Comparison of ENCODE assay signal across 9 cellular contexts in the genomic region with DNA sequence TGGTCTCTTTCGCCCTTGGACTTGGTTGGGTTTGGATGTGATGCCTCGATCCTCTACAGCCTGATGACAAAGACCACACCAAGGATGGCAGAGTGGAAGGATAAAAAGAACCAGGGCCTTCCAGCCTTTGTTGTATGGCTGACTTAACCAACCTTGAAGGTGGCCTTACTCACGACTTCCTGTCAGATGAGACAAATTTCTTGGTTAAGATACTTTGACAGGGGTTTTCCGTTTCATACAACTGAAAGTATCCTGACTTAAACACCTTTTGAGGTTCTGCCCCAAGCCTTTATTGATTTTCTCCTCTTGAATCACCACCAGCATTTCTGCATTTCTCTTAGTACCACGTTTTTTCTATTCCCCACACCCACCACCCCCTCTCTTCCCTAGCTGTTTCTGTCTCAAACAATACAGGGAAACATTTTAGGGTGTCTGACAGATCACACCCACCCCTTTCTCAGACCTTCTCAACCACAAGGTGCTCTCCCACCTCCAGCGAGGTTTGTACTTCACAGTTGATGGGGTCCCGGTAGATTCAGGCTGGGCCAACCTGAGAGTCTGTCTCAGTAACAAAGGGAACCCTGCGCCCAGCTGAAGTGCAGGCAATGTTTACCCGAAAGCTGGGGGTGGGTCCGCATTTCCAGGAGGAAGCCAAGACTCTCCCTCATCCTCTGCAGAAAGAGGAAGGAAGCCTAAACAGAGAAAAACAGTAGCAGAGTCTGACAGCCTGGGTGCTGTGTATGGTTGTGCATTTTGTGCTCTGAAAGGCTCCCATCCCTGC.
DNase-seq lines count a peak whose midpoint lies in the region; ATAC-seq lines count a peak whose summit lies in the region.
"Had no signal": no experiment of that assay in that cellular context is flagged by ENCODE, and none has a peak within 500 bp of the region (broad histone marks: within the 10 kb centered on the region; RNA-seq: fewer than 3 reads in every experiment).

No MANE protein-coding gene starts in this region.

- no peaks in the 10 kb centered on the region for H3K9me3 ChIP-seq in mucosa of rectum (ENCODE audit: control insufficient read depth in 2 of 2, low read length in 2 of 2)

- peak overlapping the region; percentile 45 to 56 for H3K27ac ChIP-seq in mucosa of rectum (ENCODE audit: low read depth in 2 of 2, low read length in 2 of 2)
- H3K27ac ChIP-seq: cardiac muscle cell had no signal

- peaks cover 5 to 9% of the 10 kb centered on the region in 2 donors for H3K4me1 ChIP-seq in mucosa of rectum (ENCODE audit: control insufficient read depth in 2 of 2, insufficient read depth in 2 of 2, low read length in 2 of 2)

- H3K36me3 ChIP-seq in mucosa of rectum (ENCODE audit: control insufficient read depth in 2 of 2, insufficient read depth in 2 of 2, low read length in 2 of 2): no peaks in the 10 kb centered on the region
- H3K36me3 ChIP-seq: cardiac muscle cell had no signal

- no peaks in the 10 kb centered on the region for H3K27me3 ChIP-seq in mucosa of rectum (ENCODE audit: control insufficient read depth in 2 of 2, insufficient read depth in 2 of 2, low read length in 2 of 2)
- H3K27me3 ChIP-seq: cardiac muscle cell had no signal

- H3K9ac ChIP-seq in mucosa of rectum (ENCODE audit: low read depth in 1 of 2, low read length in 2 of 2): no peak overlapping the region

- H3K4me3 ChIP-seq in mucosa of rectum (ENCODE audit: low read length in 2 of 2): peak overlapping the region in 1 of 2 donors; percentile 1
- H3K4me3 ChIP-seq: cardiac muscle cell had no signal

- ATAC-seq in GM19468 (IDR thresholded peaks at IDR 0.05; ENCODE audit: extremely low read depth, unreplicated experiment): peak; percentile 50
- peak; percentile 79 for ATAC-seq in HG03558 (IDR thresholded peaks at IDR 0.05; ENCODE audit: extremely low read depth, unreplicated experiment)

- DNase-seq in CD1c-positive myeloid dendritic cell (ENCODE audit: extremely low spot score) (peak; percentile 48), NCI-H2171 treated with DMSO at 0.1 percent for 48 hours (lab: John Stamatoyannopoulos, UW) (no peak), NCI-H2227 (lab: John Stamatoyannopoulos, UW; ENCODE audit: unreplicated experiment) (no peak), HuH-7 (ENCODE audit: low spot score) (no peak)
- DNase-seq in activated CD8-positive, alpha-beta memory T cell treated with anti-CD3 and anti-CD28 coated beads for 4 hours (ENCODE audit: low read depth in 2 of 2): peak; percentile 30 to 65

Comparison
In these comparisons a context has a peak if more than half of its experiments do, and no peak if none do; other contexts are left out.
1. DNase-seq: peak in CD1c-positive myeloid dendritic cell (single experiment) and activated CD8-positive, alpha-beta memory T cell treated with anti-CD3 and anti-CD28 coated beads for 4 hours (2 of 2); none in NCI-H2171 treated with DMSO at 0.1 percent for 48 hours (single experiment), NCI-H2227 (single experiment) and HuH-7 (single experiment).